Comparison of ENCODE assay signal across 22 cellular contexts in the genomic region with DNA sequence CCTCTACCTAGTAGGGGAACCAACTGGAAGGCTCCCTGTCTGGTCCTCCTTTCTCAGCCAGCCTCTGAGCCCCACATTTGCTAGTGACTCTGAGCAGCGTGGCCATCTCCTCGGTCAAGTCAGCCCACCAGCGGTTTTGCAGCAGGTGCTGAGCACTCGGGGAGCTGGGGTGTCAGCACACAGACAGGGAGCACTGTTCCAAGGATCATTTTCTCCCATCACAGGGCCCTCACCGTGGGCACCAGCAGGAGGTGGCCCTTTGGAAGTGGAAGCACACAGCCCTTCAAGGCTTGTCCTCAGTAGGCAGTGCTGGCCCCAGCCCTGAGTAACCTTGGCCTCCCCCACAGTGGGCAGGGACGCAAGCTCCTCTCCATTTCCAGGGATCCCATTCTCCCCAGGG.
"Had no signal": no experiment of that assay in that cellular context is flagged by ENCODE, and none has a peak within 500 bp of the region (broad histone marks: within the 10 kb centered on the region; RNA-seq: fewer than 3 reads in every experiment).

No MANE protein-coding gene starts in this region.

- H3K36me3 Mint-ChIP-seq: natural killer cell treated with Interleukin-12 subunit alpha and Interleukin-12 subunit beta and Interleukin-15 and Interleukin-18, amount 100 ng/mL, for 72 hours; neural progenitor cell had no signal

- H3K4me1 Mint-ChIP-seq: central memory CD8-positive, alpha-beta T cell had no signal

- DNase-seq: effector memory CD4-positive, alpha-beta T cell; esophagus squamous epithelium; foreskin fibroblast; kidney glomerular epithelial cell; mammary epithelial cell; occipital lobe; pancreas; retina; small intestine; stimulated activated CD4-positive, alpha-beta T cell treated with anti-CD3 and anti-CD28 coated beads, Interleukin-12 subunit alpha, Interleukin-12 subunit beta, amount 100 ng/mL, for 4 hours; stimulated activated naive CD4-positive, alpha-beta T cell; thyroid gland had no signal

- H3K36me3 ChIP-seq: esophagus squamous epithelium, gastroesophageal sphincter, neural progenitor cell, pancreas, prostate gland, right lobe of liver, suprapubic skin, thyroid gland, upper lobe of left lung, uterus had no signal

- H3K4me1 ChIP-seq: prostate gland, uterus had no signal

- H3K27me3 ChIP-seq: gastroesophageal sphincter, neural progenitor cell, pancreas, right lobe of liver, thyroid gland, upper lobe of left lung, uterus had no signal

- H3K9me3 Mint-ChIP-seq: central memory CD8-positive, alpha-beta T cell; natural killer cell treated with Interleukin-12 subunit alpha and Interleukin-12 subunit beta and Interleukin-15 and Interleukin-18, amount 100 ng/mL, for 72 hours had no signal

- H3K9me3 ChIP-seq: esophagus squamous epithelium, gastroesophageal sphincter, pancreas, prostate gland, right lobe of liver, suprapubic skin, thyroid gland, upper lobe of left lung, uterus had no signal

- H3K4me2 ChIP-seq: neural progenitor cell had no signal

- H3K4me3 Mint-ChIP-seq: central memory CD8-positive, alpha-beta T cell; natural killer cell treated with Interleukin-12 subunit alpha and Interleukin-12 subunit beta and Interleukin-15 and Interleukin-18, amount 100 ng/mL, for 72 hours; neural progenitor cell had no signal

- H3K27ac ChIP-seq: epithelial cell of prostate, esophagus squamous epithelium, neural progenitor cell, pancreas, prostate gland, right lobe of liver, suprapubic skin, thyroid gland, upper lobe of left lung, uterus had no signal

- H3K27ac Mint-ChIP-seq: natural killer cell treated with Interleukin-12 subunit alpha and Interleukin-12 subunit beta and Interleukin-15 and Interleukin-18, amount 100 ng/mL, for 72 hours; neural progenitor cell had no signal

- H3K4me3 ChIP-seq: esophagus squamous epithelium, gastroesophageal sphincter, neural progenitor cell, pancreas, prostate gland, right lobe of liver, suprapubic skin, thyroid gland, upper lobe of left lung, uterus had no signal

- H3K9ac ChIP-seq: neural progenitor cell had no signal

- ATAC-seq: pancreas, right lobe of liver had no signal
